10 cellular contexts compared by ENCODE assay signal in genomic region chr6:30781362-30781696, GRCh38. TPM values are rescaled to one million over a fixed set of nuclear protein-coding genes. Genes with fewer than 3 reads are reported as not detected.
DNase-seq lines count a peak whose midpoint lies in the region; ATAC-seq and TF ChIP-seq lines count a peak whose summit lies in the region.
"Had no signal": no experiment of that assay in that cellular context is flagged by ENCODE, and none has a peak within 500 bp of the region (broad histone marks: within the 10 kb centered on the region; RNA-seq: fewer than 3 reads in every experiment).

No MANE protein-coding gene starts in this region.

- H3K4me1 Mint-ChIP-seq in activated naive CD4-positive, alpha-beta T cell treated with anti-CD3 and anti-CD28 coated beads, Interleukin-2, amount 50 U/mL, for 24 hours = peaks cover 67% of the 10 kb centered on the region

- H3K4me3 Mint-ChIP-seq in activated naive CD4-positive, alpha-beta T cell treated with anti-CD3 and anti-CD28 coated beads, Interleukin-2, amount 50 U/mL, for 24 hours = no peak overlapping the region
- H3K4me3 Mint-ChIP-seq: memory B cell had no signal

- no peak for TF ChIP-seq POLR2A in uterus (IDR thresholded peaks at IDR 0.05)

- H3K27me3 ChIP-seq in colonic mucosa (no peaks in the 10 kb centered on the region), muscle layer of colon (ENCODE audit: control insufficient read depth in 1 of 2, insufficient read depth in 2 of 2, low read length in 2 of 2) (no peaks in the 10 kb centered on the region), uterus (no peaks in the 10 kb centered on the region)

- intact Hi-C loops in colonic mucosa (cut with DNase I) (loop anchor here (5.0 kb wide), 1 partner anchor 39 kb away; the partner anchor contains the start of genes FLOT1 and IER3), uterus (cut with DNase I; ENCODE audit: low total_unique reads) (no loop called here)

- no peak for DNase-seq in activated naive CD4-positive, alpha-beta T cell treated with anti-CD3 and anti-CD28 coated beads, Interleukin-2, amount 50 U/mL, for 16 hours
- DNase-seq in colonic mucosa (no peak), uterus (no peak)
- DNase-seq: activated CD4-positive, CD25-positive, alpha-beta regulatory T cell treated with anti-CD3 and anti-CD28 coated beads, Interleukin-2, amount 50 U/mL, for 72 hours had no signal

- H3K9ac ChIP-seq in colonic mucosa (ENCODE audit: low read depth in 2 of 2, low read length in 2 of 2) (peak overlapping the region; percentile 38 to 66), muscle layer of colon (ENCODE audit: low read length) (peak overlapping the region; percentile 31)

- H3K36me3 Mint-ChIP-seq in activated naive CD4-positive, alpha-beta T cell treated with anti-CD3 and anti-CD28 coated beads, Interleukin-2, amount 50 U/mL, for 24 hours = no peaks in the 10 kb centered on the region
- H3K36me3 Mint-ChIP-seq: memory B cell had no signal

- no peaks in the 10 kb centered on the region for H3K36me3 ChIP-seq in colonic mucosa
- H3K36me3 ChIP-seq in muscle layer of colon (ENCODE audit: insufficient read depth, low read length) = no peaks in the 10 kb centered on the region
- H3K36me3 ChIP-seq in uterus = no peaks in the 10 kb centered on the region

- peak overlapping the region; percentile 87 for H3K27ac ChIP-seq in colonic mucosa
- H3K27ac ChIP-seq in muscle layer of colon (ENCODE audit: low read depth, low read length) = peak overlapping the region; percentile 95
- peak overlapping the region; percentile 82 to 96 for H3K27ac ChIP-seq in uterus

- H3K27me3 Mint-ChIP-seq in activated naive CD4-positive, alpha-beta T cell treated with anti-CD3 and anti-CD28 coated beads, Interleukin-2, amount 50 U/mL, for 24 hours = no peaks in the 10 kb centered on the region

- TF ChIP-seq CTCF in colonic mucosa (IDR thresholded peaks at IDR 0.05) (no peak), uterus (IDR thresholded peaks at IDR 0.05) (no peak)

- no peaks in the 10 kb centered on the region for H3K9me3 ChIP-seq in colonic mucosa
- H3K9me3 ChIP-seq in muscle layer of colon (ENCODE audit: low read length) = no peaks in the 10 kb centered on the region
- H3K9me3 ChIP-seq in uterus = no peaks in the 10 kb centered on the region

- H3K27ac Mint-ChIP-seq in activated naive CD4-positive, alpha-beta T cell treated with anti-CD3 and anti-CD28 coated beads, Interleukin-2, amount 50 U/mL, for 24 hours = peak overlapping the region; percentile 82

- H3K4me1 ChIP-seq in colonic mucosa (peaks cover 36% of the 10 kb centered on the region), muscle layer of colon (ENCODE audit: insufficient read depth, low read length) (peaks cover 47% of the 10 kb centered on the region), uterus (peaks cover 24 to 32% of the 10 kb centered on the region in 2 donors)

- ATAC-seq in GM19324 (IDR thresholded peaks at IDR 0.05; ENCODE audit: low FRiP score, unreplicated experiment) (no peak), GM19395 (IDR thresholded peaks at IDR 0.05; ENCODE audit: unreplicated experiment) (no peak), HG02840 (IDR thresholded peaks at IDR 0.05; ENCODE audit: low FRiP score, unreplicated experiment) (no peak)

- H3K4me3 ChIP-seq in colonic mucosa (no peak overlapping the region), muscle layer of colon (ENCODE audit: low read depth in 1 of 2, low read length in 2 of 2) (peak overlapping the region in 1 of 2 donors; percentile 32), uterus (peak overlapping the region in 1 of 2 donors; percentile 7)

- H3K9me3 Mint-ChIP-seq in activated naive CD4-positive, alpha-beta T cell treated with anti-CD3 and anti-CD28 coated beads, Interleukin-2, amount 50 U/mL, for 24 hours = no peaks in the 10 kb centered on the region
- H3K9me3 Mint-ChIP-seq: memory B cell had no signal

RNA-seq across cellular contexts. Expression of gene IER3, which starts 37.0 kb away (rescaled TPM):
- total RNA-seq in colonic mucosa (10 to 100 TPM; 47.2 to 92.8 TPM), uterus (10 to 100 TPM in 2 of 4 donors, 1 to 10 TPM in 1, under 1 TPM in 1; 0.88 to 23.8 (median 10.4) TPM)

RNA-seq across cellular contexts. Expression of gene FLOT1, which starts 38.8 kb away (rescaled TPM):
- total RNA-seq in colonic mucosa = 100 to 1,000 TPM; 130 to 158 TPM
- total RNA-seq in uterus = 100 to 1,000 TPM in 1 of 4 donors, 10 to 100 TPM in 3; 47.1 to 155 (median 64.6) TPM
